In the genomic region with DNA sequence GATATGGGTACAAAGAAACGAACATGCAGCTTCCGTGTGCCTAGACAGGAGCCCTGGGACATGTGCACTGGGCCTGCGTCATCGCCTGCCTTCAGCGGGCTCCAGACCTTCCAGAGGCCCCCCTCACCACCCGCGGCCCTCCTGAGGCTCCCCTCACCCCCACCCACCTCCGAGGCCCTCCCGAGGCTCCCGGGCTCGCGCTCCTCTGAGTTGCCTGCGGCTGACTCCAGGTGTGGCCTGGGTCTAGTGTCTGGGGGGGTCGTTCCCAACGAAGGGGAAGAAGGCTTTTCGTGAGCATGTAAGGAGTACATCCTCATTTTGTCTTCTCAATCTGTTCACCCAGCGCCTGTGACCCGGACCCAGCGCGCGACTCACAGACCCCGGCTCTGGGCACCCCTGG, we compare ENCODE assay signal across 27 cellular contexts.
DNase-seq lines count a peak whose midpoint lies in the region; ATAC-seq, FAIRE-seq and TF ChIP-seq lines count a peak whose summit lies in the region.
"Had no signal": no experiment of that assay in that cellular context is flagged by ENCODE, and none has a peak within 500 bp of the region (broad histone marks: within the 10 kb centered on the region; RNA-seq: fewer than 3 reads in every experiment).

No MANE protein-coding gene starts in this region.

- TF ChIP-seq CTCF in kidney (IDR thresholded peaks at IDR 0.05; ENCODE audit: borderline replicate concordance, extremely low read depth, insufficient read depth) (no peak), gastrocnemius medialis (IDR thresholded peaks at IDR 0.05 in 4 of 5, conservative IDR thresholded peaks at IDR 0.05 in 1 of 5) (no peak), vagina (IDR thresholded peaks at IDR 0.05) (no peak), GM13977 (IDR thresholded peaks at IDR 0.05; ENCODE audit: extremely low read depth, insufficient read depth, missing control alignments) (no peak)

- H3K4me3 Mint-ChIP-seq in stimulated activated naive CD8-positive, alpha-beta T cell treated with anti-CD3 and anti-CD28 coated beads, Interleukin-15, amount 100 ng/mL, for 72 hours, result no peak overlapping the region
- H3K4me3 Mint-ChIP-seq: B cell; CD14-positive monocyte; CD8-positive, alpha-beta memory T cell had no signal

- in situ Hi-C loops in gastrocnemius medialis (cut with MboI; ENCODE audit: low sequenced_read_pairs in 4 of 4) (no loop called here), GM13977 (cut with MboI; ENCODE audit: low pct_unique_long_range_greater_than_20kb, low sequenced_read_pairs, unreplicated experiment) (no loop called here)

- H3K4me1 Mint-ChIP-seq in stimulated activated naive CD8-positive, alpha-beta T cell treated with anti-CD3 and anti-CD28 coated beads, Interleukin-15, amount 100 ng/mL, for 72 hours, result peaks cover 18% of the 10 kb centered on the region
- H3K4me1 Mint-ChIP-seq: B cell, CD14-positive monocyte had no signal

- TF ChIP-seq POLR2A in gastrocnemius medialis (IDR thresholded peaks at IDR 0.05), result no peak
- TF ChIP-seq POLR2A in vagina (IDR thresholded peaks at IDR 0.05), result no peak

- H3K27me3 ChIP-seq in gastrocnemius medialis (no peaks in the 10 kb centered on the region), vagina (no peaks in the 10 kb centered on the region)

- no peak for DNase-seq in stimulated activated naive CD8-positive, alpha-beta T cell treated with anti-CD3 and anti-CD28 coated beads, Interleukin-15, amount 100 ng/mL, for 72 hours
- DNase-seq in stimulated activated naive CD8-positive, alpha-beta T cell treated with anti-CD3 and anti-CD28 coated beads, Interleukin-15, Interleukin-2, amounts not matched to agents 100 U/mL and 50 U/mL, for 24 hours, result no peak
- DNase-seq in kidney (peak; percentile 76), gastrocnemius medialis (no peak), vagina (ENCODE audit: extremely low spot score in 2 of 2) (no peak), superior temporal gyrus (ENCODE audit: extremely low spot score) (no peak), GM13977 (ENCODE audit: low spot score) (no peak)
- DNase-seq: CD8-positive, alpha-beta memory T cell; DMS 273 treated with DMSO at 0.1 percent for 48 hours; DMS79; GF-D8; GM23248; H7; Karpas-422; NCI-H1092; NCI-H1417 treated with DMSO at 0.1 percent for 48 hours; NCI-H1694 treated with DMSO at 0.1 percent for 48 hours; NCI-H2081; NCI-H2227 treated with DMSO at 0.1 percent for 48 hours; NCI-H510A; NCI-H69 had no signal

- FAIRE-seq in kidney (lab: Jason Lieb, UNC), result no peak
- FAIRE-seq: GM12891, HepG2 had no signal

- no peak overlapping the region for H3K27ac Mint-ChIP-seq in stimulated activated naive CD8-positive, alpha-beta T cell treated with anti-CD3 and anti-CD28 coated beads, Interleukin-15, amount 100 ng/mL, for 72 hours
- H3K27ac Mint-ChIP-seq: B cell, CD14-positive monocyte had no signal

- peak; percentile 36 for ATAC-seq in stimulated activated naive CD8-positive, alpha-beta T cell treated with anti-CD3 and anti-CD28 coated beads, Interleukin-15, amount 100 ng/mL, for 72 hours
- ATAC-seq in stimulated activated naive CD8-positive, alpha-beta T cell treated with anti-CD3 and anti-CD28 coated beads, Interleukin-15, Interleukin-2, amounts not matched to agents 100 U/mL and 50 U/mL, for 24 hours, result no peak
- ATAC-seq in gastrocnemius medialis (no peak), HG03095 (IDR thresholded peaks at IDR 0.05; ENCODE audit: unreplicated experiment) (no peak)
- ATAC-seq: HepG2, Panc1 had no signal

- intact Hi-C loops in kidney (cut with DNase I), result no loop called here
- intact Hi-C loops in gastrocnemius medialis (cut with DNase I; ENCODE audit: low total_unique reads), result no loop called here
- intact Hi-C loops in vagina (cut with DNase I), result no loop called here

- H3K36me3 ChIP-seq in kidney (ENCODE audit: control insufficient read depth in 1 of 2, insufficient read depth in 2 of 2, low read length in 2 of 2), result no peaks in the 10 kb centered on the region
- no peaks in the 10 kb centered on the region for H3K36me3 ChIP-seq in gastrocnemius medialis
- no peaks in the 10 kb centered on the region for H3K36me3 ChIP-seq in vagina

- H3K4me3 ChIP-seq in kidney (ENCODE audit: low read length in 2 of 2), result no peak overlapping the region
- no peak overlapping the region for H3K4me3 ChIP-seq in gastrocnemius medialis
- H3K4me3 ChIP-seq in vagina, result no peak overlapping the region
- H3K4me3 ChIP-seq: GM23248 had no signal

- no peak overlapping the region for H3K27ac ChIP-seq in kidney (ENCODE audit: low read depth in 2 of 2, low read length in 2 of 2)
- H3K27ac ChIP-seq in gastrocnemius medialis, result peak overlapping the region; percentile 71 to 77 (median 75)
- peak overlapping the region; percentile 87 for H3K27ac ChIP-seq in vagina

- H3K27me3 Mint-ChIP-seq in stimulated activated naive CD8-positive, alpha-beta T cell treated with anti-CD3 and anti-CD28 coated beads, Interleukin-15, amount 100 ng/mL, for 72 hours, result no peaks in the 10 kb centered on the region

- peaks cover 0 to 8% of the 10 kb centered on the region in 2 donors for H3K9me3 Mint-ChIP-seq in stimulated activated naive CD8-positive, alpha-beta T cell treated with anti-CD3 and anti-CD28 coated beads, Interleukin-15, amount 100 ng/mL, for 72 hours

- no peak overlapping the region for H3K9ac ChIP-seq in kidney (ENCODE audit: low read length in 2 of 2)

- H3K9me3 ChIP-seq in kidney (ENCODE audit: control insufficient read depth in 1 of 2, low read length in 2 of 2), result no peaks in the 10 kb centered on the region
- no peaks in the 10 kb centered on the region for H3K9me3 ChIP-seq in gastrocnemius medialis
- no peaks in the 10 kb centered on the region for H3K9me3 ChIP-seq in vagina

- no peaks in the 10 kb centered on the region for H3K4me1 ChIP-seq in kidney (ENCODE audit: control insufficient read depth in 1 of 2, insufficient read depth in 1 of 2, low read depth in 1 of 2, low read length in 2 of 2)
- peaks cover 6 to 14% of the 10 kb centered on the region in 2 donors for H3K4me1 ChIP-seq in gastrocnemius medialis
- H3K4me1 ChIP-seq in vagina, result peaks cover 37% of the 10 kb centered on the region

Comparison
In these comparisons a context has a peak if more than half of its experiments do, and no peak if none do; other contexts are left out.
1. H3K27ac ChIP-seq: peak in gastrocnemius medialis (4 of 4) and vagina (single experiment); none in kidney (0 of 2).